1 cellular context compared by ENCODE assay signal in the genomic region with DNA sequence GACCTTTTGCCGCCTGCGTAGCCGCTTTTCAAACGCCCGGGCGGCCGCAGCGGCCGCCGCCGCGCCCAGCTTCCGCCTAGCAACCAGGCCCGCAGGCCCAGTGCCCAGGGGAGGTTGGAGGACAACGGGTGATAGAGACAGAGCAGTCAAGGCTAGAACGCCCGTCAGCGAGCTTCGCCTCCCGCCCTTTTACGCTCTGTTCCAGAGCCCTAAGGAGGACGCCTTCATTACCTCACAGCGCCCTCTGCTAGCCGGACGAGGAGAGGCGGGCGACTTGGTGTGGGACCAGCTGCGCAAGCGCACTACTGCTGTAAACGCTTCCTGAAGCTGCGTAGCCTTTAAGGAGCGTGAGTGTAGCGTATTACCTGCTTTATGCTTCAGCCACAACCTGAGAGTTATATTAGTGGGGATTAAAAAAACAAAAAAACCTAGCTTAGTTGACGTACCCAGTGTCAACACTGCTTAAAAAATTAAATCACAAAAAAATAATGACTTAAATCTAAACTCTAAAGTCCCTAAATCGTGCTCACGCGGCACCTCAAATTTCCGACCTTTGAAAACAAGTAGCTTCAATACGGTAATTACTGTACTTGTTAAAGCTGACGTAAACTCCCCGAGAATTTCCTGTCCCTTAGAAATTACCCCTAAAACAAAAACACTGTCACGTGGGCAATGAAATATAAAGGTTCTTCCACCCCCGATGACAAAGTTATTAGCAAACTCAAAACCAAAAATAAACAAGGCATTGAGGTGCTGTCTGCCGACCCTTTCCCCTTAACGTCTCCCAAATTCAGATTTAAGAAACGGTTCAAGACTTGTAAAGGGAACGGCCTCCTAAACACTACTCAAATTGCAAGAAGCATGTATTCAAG.
TF ChIP-seq lines count a peak whose summit lies in the region.

A gene (minus strand): TSS at position 126 of the 872 bp plus-strand sequence. CDS start 405 bp downstream, outside the sequence.

TF ChIP-seq in HepG2, 621 proteins besides CTCF, POLR2A, EP300 and RAD21 (continued from another document and continues in another):
- TF ChIP-seq ATAD3A (CRISPR knock-in tag; IDR thresholded peaks at IDR 0.05) (no peak), RBM22 (optimal IDR thresholded peaks at IDR 0.05; ENCODE audit: low read length) (no peak), ZNF775 (CRISPR knock-in tag; IDR thresholded peaks at IDR 0.05; ENCODE audit: borderline replicate concordance) (no peak), TAF15 (IDR thresholded peaks at IDR 0.05; ENCODE audit: low read depth, low read length, poor library complexity, severe bottlenecking) (no peak), PCBP1 (IDR thresholded peaks at IDR 0.05; ENCODE audit: borderline replicate concordance, low read depth, low read length) (no peak), SCMH1 (CRISPR knock-in tag; IDR thresholded peaks at IDR 0.05; ENCODE audit: borderline replicate concordance) (no peak), KLF15 (CRISPR knock-in tag; IDR thresholded peaks at IDR 0.05; ENCODE audit: borderline replicate concordance) (no peak), ZNF678 (CRISPR knock-in tag; IDR thresholded peaks at IDR 0.05) (no peak), CHD4 (IDR thresholded peaks at IDR 0.05; ENCODE audit: borderline replicate concordance, low read length) (no peak), ZNF350 (CRISPR knock-in tag; IDR thresholded peaks at IDR 0.05; ENCODE audit: borderline replicate concordance, low read depth) (peak; percentile 89), ZNF296 (CRISPR knock-in tag; conservative IDR thresholded peaks at IDR 0.05) (no peak), HOXA3 (CRISPR knock-in tag; IDR thresholded peaks at IDR 0.05) (peak; percentile 86), HES4 (CRISPR knock-in tag; IDR thresholded peaks at IDR 0.05; ENCODE audit: borderline replicate concordance) (no peak), PCBP2 (optimal IDR thresholded peaks at IDR 0.05; ENCODE audit: low read depth, low read length, poor library complexity, severe bottlenecking) (no peak), KDM2A (CRISPR knock-in tag; IDR thresholded peaks at IDR 0.05; ENCODE audit: borderline replicate concordance, low read depth) (peak; percentile 95), SYNCRIP (IDR thresholded peaks at IDR 0.05; ENCODE audit: insufficient read depth, low read depth, low read length) (no peak), ZFP41 (CRISPR knock-in tag; IDR thresholded peaks at IDR 0.05; ENCODE audit: borderline replicate concordance) (no peak), NR3C1 (CRISPR knock-in tag; IDR thresholded peaks at IDR 0.05) (no peak), HNRNPK (IDR thresholded peaks at IDR 0.05; ENCODE audit: low read depth, low read length, poor library complexity, severe bottlenecking) (no peak), ATF1 (CRISPR knock-in tag; IDR thresholded peaks at IDR 0.05) (peak; percentile 85), SKI (IDR thresholded peaks at IDR 0.05; ENCODE audit: partially characterized antibody) (peak; percentile 65)
- TF ChIP-seq, protein P1, sequence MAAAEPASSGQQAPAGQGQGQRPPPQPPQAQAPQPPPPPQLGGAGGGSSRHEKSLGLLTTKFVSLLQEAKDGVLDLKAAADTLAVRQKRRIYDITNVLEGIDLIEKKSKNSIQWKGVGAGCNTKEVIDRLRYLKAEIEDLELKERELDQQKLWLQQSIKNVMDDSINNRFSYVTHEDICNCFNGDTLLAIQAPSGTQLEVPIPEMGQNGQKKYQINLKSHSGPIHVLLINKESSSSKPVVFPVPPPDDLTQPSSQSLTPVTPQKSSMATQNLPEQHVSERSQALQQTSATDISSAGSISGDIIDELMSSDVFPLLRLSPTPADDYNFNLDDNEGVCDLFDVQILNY (CRISPR knock-in tag; conservative IDR thresholded peaks at IDR 0.05) = peak; percentile 82
- TF ChIP-seq, protein P2, sequence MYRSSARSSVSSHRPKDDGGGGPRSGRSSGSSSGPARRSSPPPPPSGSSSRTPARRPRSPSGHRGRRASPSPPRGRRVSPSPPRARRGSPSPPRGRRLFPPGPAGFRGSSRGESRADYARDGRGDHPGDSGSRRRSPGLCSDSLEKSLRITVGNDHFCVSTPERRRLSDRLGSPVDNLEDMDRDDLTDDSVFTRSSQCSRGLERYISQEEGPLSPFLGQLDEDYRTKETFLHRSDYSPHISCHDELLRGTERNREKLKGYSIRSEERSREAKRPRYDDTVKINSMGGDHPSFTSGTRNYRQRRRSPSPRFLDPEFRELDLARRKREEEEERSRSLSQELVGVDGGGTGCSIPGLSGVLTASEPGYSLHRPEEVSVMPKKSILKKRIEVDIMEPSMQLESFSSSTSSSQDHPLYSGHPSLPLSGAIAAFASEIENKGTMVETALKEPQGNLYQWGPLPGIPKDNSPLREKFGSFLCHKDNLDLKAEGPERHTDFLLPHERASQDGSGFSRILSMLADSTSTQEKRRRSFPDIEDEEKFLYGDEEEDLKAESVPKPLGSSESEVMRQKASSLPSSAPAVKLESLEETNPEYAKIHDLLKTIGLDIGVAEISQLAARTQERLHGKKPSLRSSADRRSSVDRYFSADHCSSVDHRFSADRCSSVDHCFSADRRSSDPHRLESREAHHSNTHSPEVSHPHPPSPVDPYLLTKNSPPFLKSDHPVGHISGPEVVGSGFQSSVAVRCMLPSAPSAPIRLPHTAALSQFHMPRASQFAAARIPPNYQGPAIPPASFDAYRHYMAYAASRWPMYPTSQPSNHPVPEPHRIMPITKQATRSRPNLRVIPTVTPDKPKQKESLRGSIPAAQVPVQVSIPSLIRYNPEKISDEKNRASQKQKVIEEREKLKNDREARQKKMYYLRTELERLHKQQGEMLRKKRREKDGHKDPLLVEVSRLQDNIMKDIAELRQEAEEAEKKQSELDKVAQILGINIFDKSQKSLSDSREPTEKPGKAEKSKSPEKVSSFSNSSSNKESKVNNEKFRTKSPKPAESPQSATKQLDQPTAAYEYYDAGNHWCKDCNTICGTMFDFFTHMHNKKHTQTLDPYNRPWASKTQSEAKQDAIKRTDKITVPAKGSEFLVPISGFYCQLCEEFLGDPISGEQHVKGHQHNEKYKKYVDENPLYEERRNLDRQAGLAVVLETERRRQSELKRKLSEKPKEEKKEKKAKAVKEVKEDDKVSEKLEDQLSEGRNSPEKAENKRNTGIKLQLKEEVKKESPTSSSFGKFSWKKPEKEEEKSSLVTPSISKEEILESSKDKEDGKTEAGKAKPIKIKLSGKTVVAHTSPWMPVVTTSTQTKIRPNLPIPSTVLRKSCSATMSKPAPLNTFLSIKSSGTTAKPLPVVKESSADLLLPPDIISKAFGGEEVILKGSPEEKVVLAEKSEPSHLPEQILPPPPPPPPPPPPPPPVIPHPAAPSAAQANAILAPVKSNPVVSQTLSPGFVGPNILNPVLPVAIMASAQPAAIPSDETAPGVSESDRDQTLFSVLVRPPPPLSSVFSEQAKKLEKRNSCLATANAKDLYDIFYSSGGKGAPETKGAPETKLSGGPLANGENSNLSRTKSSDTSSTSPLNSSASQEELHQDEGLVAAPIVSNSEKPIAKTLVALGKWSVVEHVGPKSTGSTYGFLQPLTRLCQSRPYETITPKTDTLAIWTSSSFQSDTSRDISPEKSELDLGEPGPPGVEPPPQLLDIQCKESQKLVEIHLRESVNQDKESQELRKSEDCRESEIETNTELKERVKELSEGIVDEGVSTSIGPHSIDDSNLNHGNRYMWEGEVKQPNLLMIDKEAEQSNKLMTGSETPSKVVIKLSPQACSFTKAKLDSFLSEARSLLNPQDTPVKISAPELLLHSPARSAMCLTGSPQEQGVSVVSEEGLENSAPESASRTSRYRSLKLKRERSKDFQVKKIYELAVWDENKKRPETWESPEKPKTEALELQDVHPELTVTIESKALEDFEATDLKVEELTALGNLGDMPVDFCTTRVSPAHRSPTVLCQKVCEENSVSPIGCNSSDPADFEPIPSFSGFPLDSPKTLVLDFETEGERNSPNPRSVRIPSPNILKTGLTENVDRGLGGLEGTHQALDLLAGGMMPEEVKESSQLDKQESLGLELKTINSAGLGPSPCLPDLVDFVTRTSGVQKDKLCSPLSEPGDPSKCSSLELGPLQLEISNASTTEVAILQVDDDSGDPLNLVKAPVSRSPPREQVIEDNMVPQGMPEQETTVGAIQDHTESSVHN (CRISPR knock-in tag; IDR thresholded peaks at IDR 0.05) = no peak
- TF ChIP-seq, protein P3, sequence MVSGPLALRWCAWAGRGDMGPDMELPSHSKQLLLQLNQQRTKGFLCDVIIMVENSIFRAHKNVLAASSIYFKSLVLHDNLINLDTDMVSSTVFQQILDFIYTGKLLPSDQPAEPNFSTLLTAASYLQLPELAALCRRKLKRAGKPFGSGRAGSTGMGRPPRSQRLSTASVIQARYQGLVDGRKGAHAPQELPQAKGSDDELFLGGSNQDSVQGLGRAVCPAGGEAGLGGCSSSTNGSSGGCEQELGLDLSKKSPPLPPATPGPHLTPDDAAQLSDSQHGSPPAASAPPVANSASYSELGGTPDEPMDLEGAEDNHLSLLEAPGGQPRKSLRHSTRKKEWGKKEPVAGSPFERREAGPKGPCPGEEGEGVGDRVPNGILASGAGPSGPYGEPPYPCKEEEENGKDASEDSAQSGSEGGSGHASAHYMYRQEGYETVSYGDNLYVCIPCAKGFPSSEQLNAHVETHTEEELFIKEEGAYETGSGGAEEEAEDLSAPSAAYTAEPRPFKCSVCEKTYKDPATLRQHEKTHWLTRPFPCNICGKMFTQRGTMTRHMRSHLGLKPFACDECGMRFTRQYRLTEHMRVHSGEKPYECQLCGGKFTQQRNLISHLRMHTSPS (CRISPR knock-in tag; IDR thresholded peaks at IDR 0.05; ENCODE audit: low read depth) = no peak
- TF ChIP-seq, protein P4, sequence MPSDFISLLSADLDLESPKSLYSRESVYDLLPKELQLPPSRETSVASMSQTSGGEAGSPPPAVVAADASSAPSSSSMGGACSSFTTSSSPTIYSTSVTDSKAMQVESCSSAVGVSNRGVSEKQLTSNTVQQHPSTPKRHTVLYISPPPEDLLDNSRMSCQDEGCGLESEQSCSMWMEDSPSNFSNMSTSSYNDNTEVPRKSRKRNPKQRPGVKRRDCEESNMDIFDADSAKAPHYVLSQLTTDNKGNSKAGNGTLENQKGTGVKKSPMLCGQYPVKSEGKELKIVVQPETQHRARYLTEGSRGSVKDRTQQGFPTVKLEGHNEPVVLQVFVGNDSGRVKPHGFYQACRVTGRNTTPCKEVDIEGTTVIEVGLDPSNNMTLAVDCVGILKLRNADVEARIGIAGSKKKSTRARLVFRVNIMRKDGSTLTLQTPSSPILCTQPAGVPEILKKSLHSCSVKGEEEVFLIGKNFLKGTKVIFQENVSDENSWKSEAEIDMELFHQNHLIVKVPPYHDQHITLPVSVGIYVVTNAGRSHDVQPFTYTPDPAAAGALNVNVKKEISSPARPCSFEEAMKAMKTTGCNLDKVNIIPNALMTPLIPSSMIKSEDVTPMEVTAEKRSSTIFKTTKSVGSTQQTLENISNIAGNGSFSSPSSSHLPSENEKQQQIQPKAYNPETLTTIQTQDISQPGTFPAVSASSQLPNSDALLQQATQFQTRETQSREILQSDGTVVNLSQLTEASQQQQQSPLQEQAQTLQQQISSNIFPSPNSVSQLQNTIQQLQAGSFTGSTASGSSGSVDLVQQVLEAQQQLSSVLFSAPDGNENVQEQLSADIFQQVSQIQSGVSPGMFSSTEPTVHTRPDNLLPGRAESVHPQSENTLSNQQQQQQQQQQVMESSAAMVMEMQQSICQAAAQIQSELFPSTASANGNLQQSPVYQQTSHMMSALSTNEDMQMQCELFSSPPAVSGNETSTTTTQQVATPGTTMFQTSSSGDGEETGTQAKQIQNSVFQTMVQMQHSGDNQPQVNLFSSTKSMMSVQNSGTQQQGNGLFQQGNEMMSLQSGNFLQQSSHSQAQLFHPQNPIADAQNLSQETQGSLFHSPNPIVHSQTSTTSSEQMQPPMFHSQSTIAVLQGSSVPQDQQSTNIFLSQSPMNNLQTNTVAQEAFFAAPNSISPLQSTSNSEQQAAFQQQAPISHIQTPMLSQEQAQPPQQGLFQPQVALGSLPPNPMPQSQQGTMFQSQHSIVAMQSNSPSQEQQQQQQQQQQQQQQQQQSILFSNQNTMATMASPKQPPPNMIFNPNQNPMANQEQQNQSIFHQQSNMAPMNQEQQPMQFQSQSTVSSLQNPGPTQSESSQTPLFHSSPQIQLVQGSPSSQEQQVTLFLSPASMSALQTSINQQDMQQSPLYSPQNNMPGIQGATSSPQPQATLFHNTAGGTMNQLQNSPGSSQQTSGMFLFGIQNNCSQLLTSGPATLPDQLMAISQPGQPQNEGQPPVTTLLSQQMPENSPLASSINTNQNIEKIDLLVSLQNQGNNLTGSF (CRISPR knock-in tag; IDR thresholded peaks at IDR 0.05) = 0 out of 2 replicates have a peak, but pooled peaks have one; percentile 6
- TF ChIP-seq, protein P5, sequence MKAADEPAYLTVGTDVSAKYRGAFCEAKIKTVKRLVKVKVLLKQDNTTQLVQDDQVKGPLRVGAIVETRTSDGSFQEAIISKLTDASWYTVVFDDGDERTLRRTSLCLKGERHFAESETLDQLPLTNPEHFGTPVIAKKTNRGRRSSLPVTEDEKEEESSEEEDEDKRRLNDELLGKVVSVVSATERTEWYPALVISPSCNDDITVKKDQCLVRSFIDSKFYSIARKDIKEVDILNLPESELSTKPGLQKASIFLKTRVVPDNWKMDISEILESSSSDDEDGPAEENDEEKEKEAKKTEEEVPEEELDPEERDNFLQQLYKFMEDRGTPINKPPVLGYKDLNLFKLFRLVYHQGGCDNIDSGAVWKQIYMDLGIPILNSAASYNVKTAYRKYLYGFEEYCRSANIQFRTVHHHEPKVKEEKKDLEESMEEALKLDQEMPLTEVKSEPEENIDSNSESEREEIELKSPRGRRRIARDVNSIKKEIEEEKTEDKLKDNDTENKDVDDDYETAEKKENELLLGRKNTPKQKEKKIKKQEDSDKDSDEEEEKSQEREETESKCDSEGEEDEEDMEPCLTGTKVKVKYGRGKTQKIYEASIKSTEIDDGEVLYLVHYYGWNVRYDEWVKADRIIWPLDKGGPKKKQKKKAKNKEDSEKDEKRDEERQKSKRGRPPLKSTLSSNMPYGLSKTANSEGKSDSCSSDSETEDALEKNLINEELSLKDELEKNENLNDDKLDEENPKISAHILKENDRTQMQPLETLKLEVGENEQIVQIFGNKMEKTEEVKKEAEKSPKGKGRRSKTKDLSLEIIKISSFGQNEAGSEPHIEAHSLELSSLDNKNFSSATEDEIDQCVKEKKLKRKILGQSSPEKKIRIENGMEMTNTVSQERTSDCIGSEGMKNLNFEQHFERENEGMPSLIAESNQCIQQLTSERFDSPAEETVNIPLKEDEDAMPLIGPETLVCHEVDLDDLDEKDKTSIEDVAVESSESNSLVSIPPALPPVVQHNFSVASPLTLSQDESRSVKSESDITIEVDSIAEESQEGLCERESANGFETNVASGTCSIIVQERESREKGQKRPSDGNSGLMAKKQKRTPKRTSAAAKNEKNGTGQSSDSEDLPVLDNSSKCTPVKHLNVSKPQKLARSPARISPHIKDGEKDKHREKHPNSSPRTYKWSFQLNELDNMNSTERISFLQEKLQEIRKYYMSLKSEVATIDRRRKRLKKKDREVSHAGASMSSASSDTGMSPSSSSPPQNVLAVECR (CRISPR knock-in tag; IDR thresholded peaks at IDR 0.05; ENCODE audit: borderline replicate concordance) = peak; percentile 94
